In genomic region chr1:154599658-154600057, GRCh38 we compare ENCODE assay signal across 13 cellular contexts. TPM values are rescaled to one million over a fixed set of nuclear protein-coding genes. Genes with fewer than 3 reads are reported as not detected.
DNase-seq lines count a peak whose midpoint lies in the region; ATAC-seq and TF ChIP-seq lines count a peak whose summit lies in the region.
"Had no signal": no experiment of that assay in that cellular context is flagged by ENCODE, and none has a peak within 500 bp of the region (broad histone marks: within the 10 kb centered on the region; RNA-seq: fewer than 3 reads in every experiment).

No MANE protein-coding gene starts in this region.

- no peak for TF ChIP-seq CTCF in smooth muscle cell (IDR thresholded peaks at IDR 0.05; ENCODE audit: borderline replicate concordance, insufficient read depth, poor library complexity, severe bottlenecking)

- H3K27me3 ChIP-seq in smooth muscle cell (ENCODE audit: low read depth) = no peaks in the 10 kb centered on the region

- H3K27ac ChIP-seq in smooth muscle cell (ENCODE audit: low read depth) = peak overlapping the region; percentile 16

- H3K4me3 Mint-ChIP-seq in activated CD4-positive, alpha-beta T cell treated with anti-CD3 and anti-CD28 coated beads, Interleukin-2, amount 10 ng/mL, durations not matched to agents 24 days and 14 days = peak overlapping the region; percentile 22
- peak overlapping the region; percentile 42 for H3K4me3 Mint-ChIP-seq in activated naive CD8-positive, alpha-beta T cell

- no peak overlapping the region for H3K4me3 ChIP-seq in smooth muscle cell

- intact Hi-C loops in activated CD4-positive, alpha-beta T cell treated with anti-CD3 and anti-CD28 coated beads, Interleukin-2, amount 10 ng/mL, durations not matched to agents 24 days and 14 days (cut with micrococcal nuclease) = loop anchor here (10.0 kb wide), 1 partner anchor 375 kb away; the partner anchor contains the start of gene UBAP2L
- intact Hi-C loops in head of caudate nucleus (cut with DNase I) = no loop called here

- peaks cover 95% of the 10 kb centered on the region for H4K20me1 ChIP-seq in smooth muscle cell (ENCODE audit: low read depth)

- no peak overlapping the region for H3K9ac ChIP-seq in smooth muscle cell (ENCODE audit: low read depth)

- peaks cover 18% of the 10 kb centered on the region for H3K36me3 ChIP-seq in smooth muscle cell (ENCODE audit: low read depth)

- H3F3A ChIP-seq in smooth muscle cell (ENCODE audit: low read depth) = no peaks in the 10 kb centered on the region

- H3K79me2 ChIP-seq in smooth muscle cell (ENCODE audit: low read depth) = peaks cover 58% of the 10 kb centered on the region

- H3K36me3 Mint-ChIP-seq in activated CD4-positive, alpha-beta T cell treated with anti-CD3 and anti-CD28 coated beads, Interleukin-2, amount 10 ng/mL, durations not matched to agents 24 days and 14 days (ENCODE audit: low read depth) = peaks cover 82% of the 10 kb centered on the region
- peaks cover 7% of the 10 kb centered on the region for H3K36me3 Mint-ChIP-seq in activated naive CD8-positive, alpha-beta T cell

- H3K4me1 ChIP-seq in smooth muscle cell (ENCODE audit: low read depth) = no peaks in the 10 kb centered on the region

- H3K4me2 ChIP-seq in smooth muscle cell = no peak overlapping the region

- H3K27me3 Mint-ChIP-seq in activated CD4-positive, alpha-beta T cell treated with anti-CD3 and anti-CD28 coated beads, Interleukin-2, amount 10 ng/mL, durations not matched to agents 24 days and 14 days = no peaks in the 10 kb centered on the region
- no peaks in the 10 kb centered on the region for H3K27me3 Mint-ChIP-seq in activated naive CD8-positive, alpha-beta T cell

- no peak for ATAC-seq in HG02759 (IDR thresholded peaks at IDR 0.05; ENCODE audit: unreplicated experiment)
- ATAC-seq in HG02588 (IDR thresholded peaks at IDR 0.05; ENCODE audit: unreplicated experiment) = no peak

- peak overlapping the region; percentile 79 for H3K27ac Mint-ChIP-seq in activated CD4-positive, alpha-beta T cell treated with anti-CD3 and anti-CD28 coated beads, Interleukin-2, amount 10 ng/mL, durations not matched to agents 24 days and 14 days
- H3K27ac Mint-ChIP-seq in activated naive CD8-positive, alpha-beta T cell = peak overlapping the region; percentile 83

- H3K4me1 Mint-ChIP-seq in activated CD4-positive, alpha-beta T cell treated with anti-CD3 and anti-CD28 coated beads, Interleukin-2, amount 10 ng/mL, durations not matched to agents 24 days and 14 days = peaks cover 59% of the 10 kb centered on the region
- peaks cover 57% of the 10 kb centered on the region for H3K4me1 Mint-ChIP-seq in activated naive CD8-positive, alpha-beta T cell (ENCODE audit: low read depth)

- H3K9me3 Mint-ChIP-seq in activated CD4-positive, alpha-beta T cell treated with anti-CD3 and anti-CD28 coated beads, Interleukin-2, amount 10 ng/mL, durations not matched to agents 24 days and 14 days = no peaks in the 10 kb centered on the region
- H3K9me3 Mint-ChIP-seq in activated naive CD8-positive, alpha-beta T cell (ENCODE audit: low read depth) = no peaks in the 10 kb centered on the region

- H2AFZ ChIP-seq in smooth muscle cell (ENCODE audit: low read depth) = no peak overlapping the region

- DNase-seq in activated CD4-positive, alpha-beta T cell treated with anti-CD3 and anti-CD28 coated beads, Interleukin-2, amount 10 ng/mL, durations not matched to agents 24 days and 14 days = no peak
- DNase-seq in activated CD4-positive, alpha-beta T cell treated with anti-CD3 and anti-CD28 coated beads for 48 hours = no peak
- peak in 30 of 42 donors; percentile 19 to 81 (median 51) for DNase-seq in head of caudate nucleus
- no peak for DNase-seq in smooth muscle cell (lab: John Stamatoyannopoulos, UW; ENCODE audit: unreplicated experiment)
- DNase-seq in NCI-H2029 (lab: John Stamatoyannopoulos, UW) = no peak
- DNase-seq: cortex of kidney; DMS153; NCI-H2171 treated with DMSO at 0.1 percent for 48 hours; RPMI8226; stimulated activated CD4-positive, alpha-beta T cell treated with anti-CD3 and anti-CD28 coated beads, Interleukin-4, amount 100 ng/mL, for 24 hours had no signal

- no peaks in the 10 kb centered on the region for H3K9me3 ChIP-seq in smooth muscle cell (replicated peaks; ENCODE audit: low read depth)

- WGBS in smooth muscle cell (ENCODE audit: low lambda C conversion rate) = 91% methylated on average over 3 of the region's 3 CpGs

RNA-seq across cellular contexts. Expression of gene ADAR, which starts 8.3 kb away (rescaled TPM):
- 293 and 306 TPM in 2 replicates for total RNA-seq in activated CD4-positive, alpha-beta T cell treated with anti-CD3 and anti-CD28 coated beads, Interleukin-2, amount 10 ng/mL, durations not matched to agents 24 days and 14 days
- 80.6 and 87.5 TPM in 2 replicates for total RNA-seq in smooth muscle cell
- 39.1 and 44.6 TPM in 2 replicates for polyA plus RNA-seq in smooth muscle cell

RNA-seq across cellular contexts. Expression of gene CHRNB2, which starts 32.1 kb away (rescaled TPM):
- 0.14 TPM in 1 of 2 replicates, not detected in the other for total RNA-seq in activated CD4-positive, alpha-beta T cell treated with anti-CD3 and anti-CD28 coated beads, Interleukin-2, amount 10 ng/mL, durations not matched to agents 24 days and 14 days
- total RNA-seq in smooth muscle cell = 1.8 TPM in 1 of 2 replicates, not detected in the other
- not detected in 2 replicates for polyA plus RNA-seq in smooth muscle cell

RNA-seq across cellular contexts. Expression of gene UBE2Q1, which starts 41.2 kb away (rescaled TPM):
- 86.6 and 104 TPM in 2 replicates for total RNA-seq in activated CD4-positive, alpha-beta T cell treated with anti-CD3 and anti-CD28 coated beads, Interleukin-2, amount 10 ng/mL, durations not matched to agents 24 days and 14 days
- total RNA-seq in smooth muscle cell = 15.1 and 20.4 TPM in 2 replicates
- polyA plus RNA-seq in smooth muscle cell = 36.7 and 37.9 TPM in 2 replicates

Comparison
In these comparisons a context has a peak if more than half of its experiments do, and no peak if none do; other contexts are left out.
1. DNase-seq: peak in head of caudate nucleus (30 of 42); none in activated CD4-positive, alpha-beta T cell treated with anti-CD3 and anti-CD28 coated beads, Interleukin-2, amount 10 ng/mL, durations not matched to agents 24 days and 14 days (single experiment), activated CD4-positive, alpha-beta T cell treated with anti-CD3 and anti-CD28 coated beads for 48 hours (single experiment), smooth muscle cell (single experiment) and NCI-H2029 (single experiment).